ENCODE assay signal across 8 cellular contexts in the genomic region with DNA sequence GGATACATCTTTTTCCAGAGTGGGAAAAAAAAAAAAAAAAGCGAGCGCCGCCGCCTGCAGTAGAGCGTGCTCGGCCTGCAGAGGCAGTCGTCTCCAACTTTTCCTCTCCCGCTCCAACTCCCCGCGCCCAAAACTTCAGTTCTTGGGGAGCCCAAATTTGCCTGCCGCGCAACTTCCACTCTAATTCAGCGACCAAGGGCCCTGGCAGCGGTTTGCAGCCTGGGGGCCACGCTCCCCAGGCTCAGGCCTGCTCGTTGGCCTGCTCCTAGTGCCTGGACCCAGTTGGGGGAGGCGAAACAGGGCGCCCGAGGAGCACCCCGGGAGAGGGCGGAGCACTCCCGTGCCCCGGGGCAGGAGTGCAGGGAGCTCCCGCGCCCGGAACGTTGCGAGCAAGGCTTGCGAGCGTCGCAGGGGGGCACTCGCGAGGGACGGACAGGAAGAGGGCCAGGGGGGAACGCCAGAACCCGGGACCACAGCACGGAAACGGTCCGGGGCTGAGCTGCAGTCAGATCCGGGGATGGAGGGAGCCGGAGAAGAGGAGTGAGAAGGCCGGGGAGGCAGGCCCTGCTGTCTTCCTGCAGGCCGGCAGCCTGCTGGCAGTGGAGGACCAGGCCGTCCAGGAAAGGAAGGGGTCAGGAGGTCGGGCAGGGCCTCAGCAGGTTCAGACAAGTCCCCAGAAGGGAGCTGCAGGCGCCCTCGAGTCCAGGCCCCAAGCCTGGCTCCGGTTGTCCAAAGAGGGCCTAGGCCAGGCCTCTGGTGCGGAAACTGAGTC. TPM values are rescaled to one million over a fixed set of nuclear protein-coding genes. Genes with fewer than 3 reads are reported as not detected.
DNase-seq lines count a peak whose midpoint lies in the region; ATAC-seq and TF ChIP-seq lines count a peak whose summit lies in the region.

A gene with protein sequence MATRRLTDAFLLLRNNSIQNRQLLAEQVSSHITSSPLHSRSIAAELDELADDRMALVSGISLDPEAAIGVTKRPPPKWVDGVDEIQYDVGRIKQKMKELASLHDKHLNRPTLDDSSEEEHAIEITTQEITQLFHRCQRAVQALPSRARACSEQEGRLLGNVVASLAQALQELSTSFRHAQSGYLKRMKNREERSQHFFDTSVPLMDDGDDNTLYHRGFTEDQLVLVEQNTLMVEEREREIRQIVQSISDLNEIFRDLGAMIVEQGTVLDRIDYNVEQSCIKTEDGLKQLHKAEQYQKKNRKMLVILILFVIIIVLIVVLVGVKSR (plus strand): TSS at position 508 of the 772 bp plus-strand sequence. CDS start 724 bp downstream, outside the sequence.

- no peaks in the 10 kb centered on the region for H3K36me3 ChIP-seq in aorta (ENCODE audit: control insufficient read depth in 1 of 2, insufficient read depth in 2 of 2, low read length in 1 of 2)

- ATAC-seq in HG02885 (IDR thresholded peaks at IDR 0.05; ENCODE audit: poor library complexity, unreplicated experiment) (peak; percentile 77), aorta (ENCODE audit: low FRiP score) (peak; percentile 96)

- in situ Hi-C loops in GM13976 (cut with MboI; ENCODE audit: low sequenced_read_pairs, unreplicated experiment) (no loop called here), astrocyte of the cerebellum (cut with HindIII; ENCODE audit: low sequenced_read_pairs) (loop anchor here (5.0 kb wide), 1 partner anchor 419 kb away; no protein-coding TSS in a partner anchor)

- intact Hi-C loops in aorta (cut with DNase I), result loop anchor here (2.0 to 10.0 kb wide), 8 partner anchors 41 to 414 kb away; partner anchors contain the start of genes APCDD1L (in 1 of the 2), GNAS (in 1 of the 2), GNAS-AS1 (in 1 of the 2) and NPEPL1 (in 1 of the 2)

- WGBS in aorta, 2 donors, result 0 to 1% methylated on average over 40 to 49 of the region's 49 CpGs

- H3K4me1 ChIP-seq in aorta (ENCODE audit: control insufficient read depth in 1 of 2, insufficient read depth in 2 of 2, low read length in 2 of 2), result peaks cover 3 to 7% of the 10 kb centered on the region in 2 donors

- DNase-seq in GM13976 (ENCODE audit: low spot score), result peak; percentile 95
- peak; percentile 88 to 92 for DNase-seq in NCI-H1930 (lab: John Stamatoyannopoulos, UW)
- peak; percentile 68 for DNase-seq in T-helper 22 cell (ENCODE audit: low read depth)
- DNase-seq in astrocyte of the cerebellum (ENCODE audit: low read depth), result peak; percentile 75
- peak; percentile 97 for DNase-seq in hepatic stellate cell (ENCODE audit: low spot score)
- peak; percentile 65 for DNase-seq in renal cortical epithelial cell (ENCODE audit: low read depth)
- peak; percentile 95 to 96 for DNase-seq in aorta

- no peaks in the 10 kb centered on the region for H3K9me3 ChIP-seq in aorta (ENCODE audit: control insufficient read depth, low read length)

- H3K27ac ChIP-seq in aorta (ENCODE audit: low read depth in 1 of 2, low read length in 2 of 2), result peak within 1 kb of the TSS; percentile 70 to 89

- no peaks in the 10 kb centered on the region for H3K27me3 ChIP-seq in aorta (ENCODE audit: control insufficient read depth in 1 of 2, insufficient read depth in 2 of 2, low read length in 1 of 2)

- peak; percentile 18 for TF ChIP-seq CTCF in GM13976 (IDR thresholded peaks at IDR 0.05; ENCODE audit: borderline replicate concordance, control extremely low read depth, extremely low read depth, insufficient read depth, missing control alignments)
- no peak for TF ChIP-seq CTCF in astrocyte of the cerebellum (IDR thresholded peaks at IDR 0.05; ENCODE audit: low read depth, low read length, missing control alignments)

- H3K4me3 ChIP-seq in astrocyte of the cerebellum (ENCODE audit: low read depth, low read length) (peak within 1 kb of the TSS; percentile 81), aorta (ENCODE audit: low read length in 2 of 2) (peak within 1 kb of the TSS; percentile 78 to 81)

RNA-seq across cellular contexts. Expression of the gene that starts here (rescaled TPM):
- total RNA-seq in renal cortical epithelial cell, result 25.9 and 60.6 TPM in 2 replicates
- total RNA-seq in aorta, result 10 to 100 TPM; 48.7 to 75.7 TPM
- polyA plus RNA-seq in aorta, result 10 to 100 TPM; 17.9 to 70.6 TPM

Comparison
In these comparisons a context has a peak if more than half of its experiments do, and no peak if none do; other contexts are left out.
1. Peak in every context shown above with its lines: DNase-seq, ATAC-seq, H3K4me3 ChIP-seq and H3K27ac ChIP-seq.